Comparison of ENCODE assay signal across 10 cellular contexts in the genomic region with DNA sequence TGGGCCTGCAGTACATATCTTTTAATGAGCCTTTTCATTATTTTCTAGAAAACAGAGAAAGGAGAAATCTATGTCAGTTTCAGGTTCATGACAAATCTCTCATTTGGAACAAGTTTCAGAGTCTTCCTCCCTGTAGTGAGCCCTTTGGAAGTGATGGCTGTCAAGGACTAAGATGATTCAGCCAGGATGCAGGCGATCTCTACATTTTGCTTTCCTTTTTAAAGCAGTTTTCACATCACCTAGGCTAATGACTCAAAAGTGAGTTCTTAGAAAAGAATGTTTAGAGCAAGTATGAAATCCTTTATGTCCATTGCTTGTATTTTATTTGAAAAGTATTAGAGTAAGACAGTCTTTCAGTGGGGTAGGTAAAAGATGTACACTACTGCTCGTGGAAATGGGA.
"Had no signal": no experiment of that assay in that cellular context is flagged by ENCODE, and none has a peak within 500 bp of the region (broad histone marks: within the 10 kb centered on the region; RNA-seq: fewer than 3 reads in every experiment).

No MANE protein-coding gene starts in this region.

- ATAC-seq: gastrocnemius medialis, left ventricle myocardium superior had no signal

- H3K4me1 ChIP-seq: gastrocnemius medialis had no signal

- H3K36me3 ChIP-seq: cardiac muscle cell, gastrocnemius medialis had no signal

- H3K27me3 ChIP-seq: cardiac muscle cell, gastrocnemius medialis had no signal

- H3K27ac ChIP-seq: cardiac muscle cell, gastrocnemius medialis had no signal

- H3K9me3 ChIP-seq: gastrocnemius medialis had no signal

- DNase-seq: activated CD4-positive, alpha-beta T cell treated with anti-CD3 and anti-CD28 coated beads, Interleukin-2, amount 50 U/mL, for 4 hours; activated CD4-positive, CD25-positive, alpha-beta regulatory T cell treated with anti-CD3 and anti-CD28 coated beads, Interleukin-2, amount 50 U/mL, for 72 hours; activated T-cell treated with anti-CD3 and anti-CD28 coated beads, Interleukin-2, amount 50 U/mL, for 1 hour; gastrocnemius medialis; kidney; left ventricle myocardium superior; stimulated activated CD4-positive, alpha-beta T cell treated with anti-CD3 and anti-CD28 coated beads, Interleukin-2, amount 100 ng/mL, for 48 hours; T-helper 9 cell had no signal

- H3K4me3 ChIP-seq: cardiac muscle cell, gastrocnemius medialis had no signal

- FAIRE-seq: colon, kidney had no signal
